Comparison of ENCODE assay signal across 15 cellular contexts in genomic region chr6:168411130-168411529, GRCh38. TPM values are rescaled to one million over a fixed set of nuclear protein-coding genes. Genes with fewer than 3 reads are reported as not detected.
DNase-seq lines count a peak whose midpoint lies in the region; TF ChIP-seq lines count a peak whose summit lies in the region.
"Had no signal": no experiment of that assay in that cellular context is flagged by ENCODE, and none has a peak within 500 bp of the region (broad histone marks: within the 10 kb centered on the region; RNA-seq: fewer than 3 reads in every experiment).

No MANE protein-coding gene starts in this region.

- H3K14ac ChIP-seq in neuronal stem cell (ENCODE audit: low read length): peak overlapping the region; percentile 9

- H3K4me1 ChIP-seq in neuronal stem cell (ENCODE audit: control insufficient read depth in 2 of 2, insufficient read depth in 1 of 2, low read depth in 1 of 2, low read length in 2 of 2) (no peaks in the 10 kb centered on the region), SK-N-SH (ENCODE audit: control insufficient read depth in 1 of 2, insufficient read depth in 2 of 2, low read depth in 1 of 2, low read length in 1 of 2) (no peaks in the 10 kb centered on the region)

- peak overlapping the region; percentile 74 for H3K18ac ChIP-seq in neuronal stem cell (ENCODE audit: low read length)

- peak; percentile 17 for DNase-seq in activated CD8-positive, alpha-beta memory T cell treated with anti-CD3 and anti-CD28 coated beads for 24 hours
- no peak for DNase-seq in activated CD8-positive, alpha-beta memory T cell treated with anti-CD3 and anti-CD28 coated beads, Interleukin-2, amount 50 U/mL, for 4 hours
- DNase-seq in ecto neural progenitor cell (ENCODE audit: low spot score) (peak; percentile 39), neuronal stem cell (ENCODE audit: low spot score) (no peak), SK-N-SH (no peak), GM13977 (ENCODE audit: low spot score) (no peak), NCI-H2227 treated with DMSO at 0.1 percent for 48 hours (lab: John Stamatoyannopoulos, UW) (no peak)
- DNase-seq: COR-L47, DND-41, GF-D8, GM23248 had no signal

- H2BK15ac ChIP-seq in neuronal stem cell (ENCODE audit: low read length): no peak overlapping the region

- H3K27ac ChIP-seq in neuronal stem cell (replicated peaks; ENCODE audit: low read length) (no peak overlapping the region), SK-N-SH (ENCODE audit: low read depth in 2 of 2, low read length in 1 of 2) (no peak overlapping the region)
- H3K27ac ChIP-seq: 22Rv1, GM23248 had no signal

- in situ Hi-C loops in GM13977 (cut with MboI; ENCODE audit: low pct_unique_long_range_greater_than_20kb, low sequenced_read_pairs, unreplicated experiment): no loop called here

- no CpG with 5 or more reads among the region's 21 CpGs for WGBS in neuronal stem cell (ENCODE audit: extremely low coverage in 2 of 2, insufficient read length in 2 of 2, insufficient replicate concordance in 1 of 2), 2 donors
- 71% methylated on average over 17 of the region's 21 CpGs for WGBS in SK-N-SH (ENCODE audit: low lambda C conversion rate)

- H4K91ac ChIP-seq in neuronal stem cell (ENCODE audit: low read depth, low read length, poor library complexity): no peak overlapping the region

- POLR2A ChIA-PET in SK-N-SH (lab: Yijun Ruan, JAX): no interaction called here

- H3K4ac ChIP-seq in neuronal stem cell (ENCODE audit: low read length): no peak overlapping the region

- no peak for TF ChIP-seq CTCF in SK-N-SH (IDR thresholded peaks at IDR 0.05)
- TF ChIP-seq CTCF in GM13977 (IDR thresholded peaks at IDR 0.05; ENCODE audit: extremely low read depth, insufficient read depth, missing control alignments): no peak

- peaks cover 0 to 8% (median 0%) of the 10 kb centered on the region in 3 experiments for H3K27me3 ChIP-seq in neuronal stem cell (ENCODE audit: control insufficient read depth in 3 of 3, insufficient read depth in 3 of 3, low read depth in 1 of 3, low read length in 3 of 3)
- H3K27me3 ChIP-seq in SK-N-SH (ENCODE audit: insufficient read depth): no peaks in the 10 kb centered on the region

- CTCF ChIA-PET in SK-N-SH (lab: Yijun Ruan, JAX): no interaction called here

- no peaks in the 10 kb centered on the region for H3K79me1 ChIP-seq in neuronal stem cell (ENCODE audit: low read depth, low read length)

- H3K79me2 ChIP-seq in SK-N-SH (ENCODE audit: insufficient read depth): no peaks in the 10 kb centered on the region

- H2AFZ ChIP-seq in neuronal stem cell (ENCODE audit: low read length): peak overlapping the region; percentile 16
- H2AFZ ChIP-seq in SK-N-SH (ENCODE audit: low read depth): no peak overlapping the region
- H2AFZ ChIP-seq: GM23248 had no signal

- no peak overlapping the region for H2BK120ac ChIP-seq in neuronal stem cell (ENCODE audit: low read depth, low read length)

- no peak for TF ChIP-seq RAD21 in SK-N-SH (IDR thresholded peaks at IDR 0.05; ENCODE audit: low read length)

- H2AK5ac ChIP-seq in neuronal stem cell (ENCODE audit: low read depth, low read length): no peak overlapping the region

- no peak for TF ChIP-seq EP300 in SK-N-SH (IDR thresholded peaks at IDR 0.05; ENCODE audit: borderline replicate concordance in 1 of 2, low read depth in 1 of 2, low read length in 1 of 2)

- H3K9ac ChIP-seq in neuronal stem cell (ENCODE audit: low read depth, low read length, poor library complexity): no peak overlapping the region
- no peak overlapping the region for H3K9ac ChIP-seq in SK-N-SH
- H3K9ac ChIP-seq: GM23248 had no signal

- H2BK12ac ChIP-seq in neuronal stem cell (ENCODE audit: low read length): no peak overlapping the region

- no peaks in the 10 kb centered on the region for H4K20me1 ChIP-seq in SK-N-SH (ENCODE audit: insufficient read depth)

- no peaks in the 10 kb centered on the region for H3F3A ChIP-seq in SK-N-SH (replicated peaks; ENCODE audit: insufficient read depth)

- no peak overlapping the region for H2BK5ac ChIP-seq in neuronal stem cell (ENCODE audit: low read length)

- H3K4me2 ChIP-seq in neuronal stem cell (ENCODE audit: insufficient read depth, low read length, poor library complexity, severe bottlenecking): no peak overlapping the region
- no peak overlapping the region for H3K4me2 ChIP-seq in SK-N-SH

- H4K8ac ChIP-seq in neuronal stem cell (ENCODE audit: low read depth, low read length): no peak overlapping the region

- H3K4me3 ChIP-seq in neuronal stem cell (ENCODE audit: low read length in 2 of 2): no peak overlapping the region
- H3K4me3 ChIP-seq in SK-N-SH (ENCODE audit: low read depth in 2 of 2, low read length in 1 of 2): no peak overlapping the region
- H3K4me3 ChIP-seq: GM23248, K562 had no signal

- no peak overlapping the region for H3K23ac ChIP-seq in neuronal stem cell (ENCODE audit: low read depth, low read length, poor library complexity)

- H3K9me3 ChIP-seq in neuronal stem cell (replicated peaks in 1 of 2; ENCODE audit: control insufficient read depth in 2 of 2, insufficient read depth in 1 of 2, low read depth in 1 of 2, low read length in 2 of 2) (no peaks in the 10 kb centered on the region), SK-N-SH (no peaks in the 10 kb centered on the region)

- H3K36me3 ChIP-seq in neuronal stem cell (replicated peaks in 1 of 2; ENCODE audit: control insufficient read depth in 2 of 2, insufficient read depth in 2 of 2, low read length in 2 of 2): no peaks in the 10 kb centered on the region
- H3K36me3 ChIP-seq in SK-N-SH (replicated peaks in 1 of 2; ENCODE audit: control insufficient read depth in 1 of 2, insufficient read depth in 2 of 2, low read length in 1 of 2): no peaks in the 10 kb centered on the region

- H3K9me2 ChIP-seq in SK-N-SH: no peaks in the 10 kb centered on the region

TF ChIP-seq in SK-N-SH, 30 proteins besides CTCF, POLR2A, EP300 and RAD21:
- TF ChIP-seq FOXJ3 (CRISPR knock-in tag; IDR thresholded peaks at IDR 0.05) (no peak), NFIC (IDR thresholded peaks at IDR 0.05; ENCODE audit: borderline replicate concordance) (no peak), FOSL2 (IDR thresholded peaks at IDR 0.05; ENCODE audit: borderline replicate concordance, low read depth) (no peak), MXI1 (IDR thresholded peaks at IDR 0.05; ENCODE audit: low read depth, low read length) (no peak), MAX (IDR thresholded peaks at IDR 0.05; ENCODE audit: low read depth) (no peak), RXRA (IDR thresholded peaks at IDR 0.05; ENCODE audit: borderline replicate concordance, low read depth) (no peak), CHD2 (IDR thresholded peaks at IDR 0.05; ENCODE audit: low read length, partially characterized antibody) (no peak), PBX3 (IDR thresholded peaks at IDR 0.05) (no peak), TEAD4 (IDR thresholded peaks at IDR 0.05; ENCODE audit: borderline replicate concordance, insufficient read depth) (no peak), TCF12 (IDR thresholded peaks at IDR 0.05) (no peak), JUND (IDR thresholded peaks at IDR 0.05) (no peak), SIN3A (IDR thresholded peaks at IDR 0.05; ENCODE audit: borderline replicate concordance, low read depth, low read length) (no peak), RFX5 (IDR thresholded peaks at IDR 0.05; ENCODE audit: low read length) (no peak)

RNA-seq across cellular contexts. Expression of gene SMOC2, which starts 29.9 kb away (rescaled TPM):
- 0.20 TPM for polyA plus RNA-seq in neuronal stem cell (2013, experiment 1 of 2)
- 0.11 TPM for polyA plus RNA-seq in neuronal stem cell (2013, experiment 2 of 2)
- polyA plus RNA-seq in SK-N-SH (2012; rRNA removed): not detected in 2 replicates
- polyA plus RNA-seq in SK-N-SH (2012; cell fraction: cytosol; rRNA removed): not detected in 2 replicates
- polyA plus RNA-seq in SK-N-SH (2012; cell fraction: nucleus; rRNA removed): not detected in 2 replicates
- polyA plus RNA-seq: BJ, CD14-positive monocyte, GM23248 had no signal

Comparison
In these comparisons a context has a peak if more than half of its experiments do, and no peak if none do; other contexts are left out.
1. DNase-seq: peak in activated CD8-positive, alpha-beta memory T cell treated with anti-CD3 and anti-CD28 coated beads for 24 hours (single experiment) and ecto neural progenitor cell (single experiment); none in activated CD8-positive, alpha-beta memory T cell treated with anti-CD3 and anti-CD28 coated beads, Interleukin-2, amount 50 U/mL, for 4 hours (single experiment), neuronal stem cell (single experiment), SK-N-SH (single experiment), GM13977 (single experiment) and NCI-H2227 treated with DMSO at 0.1 percent for 48 hours (single experiment).